In genomic region chr1:226987623-226988336, GRCh38 we compare ENCODE assay signal across 13 cellular contexts. TPM values are rescaled to one million over a fixed set of nuclear protein-coding genes. Genes with fewer than 3 reads are reported as not detected.
A peak's percentile ranks its signal among the peaks of the same experiment; 100 is the strongest.
DNase-seq lines count a peak whose midpoint lies in the region; TF ChIP-seq lines count a peak whose summit lies in the region.
"Had no signal": no experiment of that assay in that cellular context is flagged by ENCODE, and none has a peak within 500 bp of the region (broad histone marks: within the 10 kb centered on the region; RNA-seq: fewer than 3 reads in every experiment).

No MANE protein-coding gene starts in this region.

- H3K27me3 ChIP-seq in BLaER1 (no peaks in the 10 kb centered on the region), HUES48 (ENCODE audit: control insufficient read depth, insufficient read depth, low read length) (no peaks in the 10 kb centered on the region), left ventricle myocardium inferior (ENCODE audit: low read depth) (no peaks in the 10 kb centered on the region)

- intact Hi-C loops in left ventricle myocardium inferior (cut with micrococcal nuclease), result no loop called here
- intact Hi-C loops in posterior vena cava (cut with DNase I), result loop anchor here in 1 of 2 donors (2.0 kb wide), 1 partner anchor 35 kb away; no protein-coding TSS in a partner anchor

- DNase-seq in left ventricle myocardium inferior (no peak), posterior vena cava (ENCODE audit: low spot score) (peak; percentile 73), NCI-H82 (lab: John Stamatoyannopoulos, UW) (no peak), GM19240 (ENCODE audit: insufficient read length, low spot score) (no peak), H4 (ENCODE audit: low spot score) (no peak), GDM1 (lab: John Stamatoyannopoulos, UW) (no peak)
- DNase-seq: activated T-cell treated with anti-CD3 and anti-CD28 coated beads, Interleukin-2, amount 50 U/mL, for 48 hours; MV-4-11; NCI-H2171; SK-N-SH had no signal

- no peaks in the 10 kb centered on the region for H3K9me3 ChIP-seq in BLaER1
- H3K9me3 ChIP-seq in HUES48 (ENCODE audit: control insufficient read depth, insufficient read depth, low read length), result no peaks in the 10 kb centered on the region
- no peaks in the 10 kb centered on the region for H3K9me3 ChIP-seq in left ventricle myocardium inferior (replicated peaks)
- H3K9me3 ChIP-seq: HAP-1, SK-N-SH had no signal

- H3K27ac ChIP-seq in BLaER1 (peak overlapping the region; percentile 73; the same call in 1 of the 2 replicates), HUES48 (ENCODE audit: low read depth, low read length) (peak overlapping the region; percentile 52), left ventricle myocardium inferior (replicated peaks) (peak overlapping the region; percentile 96)

- H3K4me2 ChIP-seq in BLaER1, result no peak overlapping the region
- H3K4me2 ChIP-seq: SK-N-SH had no signal

- H3K4me1 ChIP-seq in BLaER1 (peaks cover 30% of the 10 kb centered on the region), HUES48 (ENCODE audit: control insufficient read depth, insufficient read depth, low read length) (peaks cover 5% of the 10 kb centered on the region; the same call in 1 of the 2 replicates), left ventricle myocardium inferior (peaks cover 85% of the 10 kb centered on the region)
- H3K4me1 ChIP-seq: HAP-1 had no signal

- TF ChIP-seq CTCF in left ventricle myocardium inferior (IDR thresholded peaks at IDR 0.05; ENCODE audit: borderline replicate concordance), result no peak

- H3K4me3 ChIP-seq in BLaER1 (no peak overlapping the region), HUES48 (ENCODE audit: low read depth, low read length) (no peak overlapping the region), left ventricle myocardium inferior (no peak overlapping the region)
- H3K4me3 ChIP-seq: HAP-1 had no signal

- H4K20me1 ChIP-seq in BLaER1, result no peaks in the 10 kb centered on the region

- H3K9ac ChIP-seq in BLaER1, result no peak overlapping the region
- H3K9ac ChIP-seq in HUES48 (ENCODE audit: low read depth, low read length), result no peak overlapping the region
- H3K9ac ChIP-seq: SK-N-SH had no signal

- H3K36me3 ChIP-seq in BLaER1, result peaks cover 58% of the 10 kb centered on the region
- peaks cover 21% of the 10 kb centered on the region for H3K36me3 ChIP-seq in HUES48 (ENCODE audit: control insufficient read depth, insufficient read depth, low read length)
- H3K36me3 ChIP-seq in left ventricle myocardium inferior, result peaks cover 52% of the 10 kb centered on the region

RNA-seq across cellular contexts. Expression of gene COQ8A, which starts 47.7 kb away (rescaled TPM):
- total RNA-seq in left ventricle myocardium inferior, result 357 TPM
- 10 to 100 TPM; 15.4 to 21.1 TPM for total RNA-seq in posterior vena cava
- total RNA-seq in H4 (2014; rRNA removed; shearing (Covaris generic)), result 7.2 and 8.3 TPM in 2 replicates

Comparison
In these comparisons a context has a peak if more than half of its experiments do, and no peak if none do; other contexts are left out.
1. RNA of gene COQ8A, which starts 47.7 kb away (total RNA-seq): 357 TPM in left ventricle myocardium inferior (single experiment); 15.4 to 21.1 TPM in posterior vena cava and 7.2 to 8.3 TPM in H4; every median in the first group is over 10 times any median in the second.
2. Peak in every context shown above with its lines, with median percentiles within 50 percentile points of each other: H3K27ac ChIP-seq.